ENCODE assay signal across 8 cellular contexts in genomic region chr7:111752022-111752582, GRCh38.
DNase-seq lines count a peak whose midpoint lies in the region; ATAC-seq and TF ChIP-seq lines count a peak whose summit lies in the region.

No MANE protein-coding gene starts in this region.

- peak; percentile 69 for DNase-seq in GM12865 (ENCODE audit: low read depth)
- peak; percentile 67 for DNase-seq in GM23248
- DNase-seq in LoVo (ENCODE audit: low spot score): peak; percentile 51
- peak; percentile 59 for DNase-seq in SK-N-DZ (ENCODE audit: low spot score)
- DNase-seq in activated naive CD8-positive, alpha-beta T cell treated with anti-CD3 and anti-CD28 coated beads, Interleukin-2, amount 10 ng/mL, durations not matched to agents 7 days and 5 days: peak; percentile 57
- peak; percentile 52 to 72 (median 64) for DNase-seq in right cardiac atrium
- DNase-seq in stimulated activated CD4-positive, alpha-beta T cell treated with anti-CD3 and anti-CD28 coated beads, Interleukin-15, amount 100 ng/mL, for 48 hours (ENCODE audit: low read depth in 2 of 2): peak; percentile 33 to 56
- DNase-seq in GF-D8 (lab: John Stamatoyannopoulos, UW): no peak

- peak; percentile 72 for ATAC-seq in activated naive CD8-positive, alpha-beta T cell treated with anti-CD3 and anti-CD28 coated beads, Interleukin-2, amount 10 ng/mL, durations not matched to agents 7 days and 5 days (ENCODE audit: low read depth)
- peak in 1 of 2 donors; percentile 57 for ATAC-seq in right cardiac atrium

- H3K4me1 Mint-ChIP-seq in activated naive CD8-positive, alpha-beta T cell treated with anti-CD3 and anti-CD28 coated beads, Interleukin-2, amount 10 ng/mL, durations not matched to agents 7 days and 5 days: peaks cover 1% of the 10 kb centered on the region

- H4K20me1 ChIP-seq in GM23248 (ENCODE audit: insufficient read depth): no peaks in the 10 kb centered on the region

- H3K4me1 ChIP-seq in GM23248 (ENCODE audit: insufficient read depth): 0 out of 2 replicates have a peak, but pooled peaks cover 6% of the 10 kb centered on the region
- no peaks in the 10 kb centered on the region for H3K4me1 ChIP-seq in right cardiac atrium (ENCODE audit: control insufficient read depth, insufficient read depth, low read length)

- peaks cover 7% of the 10 kb centered on the region for H3K27me3 Mint-ChIP-seq in activated naive CD8-positive, alpha-beta T cell treated with anti-CD3 and anti-CD28 coated beads, Interleukin-2, amount 10 ng/mL, durations not matched to agents 7 days and 5 days

- no peaks in the 10 kb centered on the region for H3K79me2 ChIP-seq in GM23248 (ENCODE audit: insufficient read depth)

- H3F3A ChIP-seq in GM23248 (ENCODE audit: insufficient read depth): no peaks in the 10 kb centered on the region; the same call in 1 of the 2 replicates

- no peaks in the 10 kb centered on the region for H3K9me2 ChIP-seq in GM23248 (ENCODE audit: insufficient read depth)

- H2AFZ ChIP-seq in GM23248: no peak overlapping the region

- H3K36me3 ChIP-seq in GM23248 (ENCODE audit: low read depth): no peaks in the 10 kb centered on the region

- H3K9me3 Mint-ChIP-seq in activated naive CD8-positive, alpha-beta T cell treated with anti-CD3 and anti-CD28 coated beads, Interleukin-2, amount 10 ng/mL, durations not matched to agents 7 days and 5 days: no peaks in the 10 kb centered on the region

- H3K4me2 ChIP-seq in GM23248 (ENCODE audit: unreplicated experiment): no peak overlapping the region

- H3K27ac ChIP-seq in GM23248 (no peak overlapping the region), right cardiac atrium (ENCODE audit: low read length) (no peak overlapping the region)

- no peaks in the 10 kb centered on the region for H3K9me3 ChIP-seq in GM23248 (ENCODE audit: low read depth)
- H3K9me3 ChIP-seq in right cardiac atrium (ENCODE audit: control insufficient read depth, low read length): no peaks in the 10 kb centered on the region

- H3K4me3 ChIP-seq in GM12865 (ENCODE audit: low read depth, low read length): no peak overlapping the region
- no peak overlapping the region for H3K4me3 ChIP-seq in GM23248
- H3K4me3 ChIP-seq in right cardiac atrium (ENCODE audit: low read length): no peak overlapping the region

- H3K27me3 ChIP-seq in GM23248 (replicated peaks; ENCODE audit: insufficient read depth): no peaks in the 10 kb centered on the region
- no peaks in the 10 kb centered on the region for H3K27me3 ChIP-seq in right cardiac atrium (ENCODE audit: control insufficient read depth, insufficient read depth)

- peak; percentile 79 for TF ChIP-seq CTCF in GM12865 (IDR thresholded peaks at IDR 0.05; ENCODE audit: insufficient read depth, low read depth, low read length, missing control alignments)

- WGBS in GM23248 (ENCODE audit: low coverage in 1 of 2, low lambda C conversion rate in 2 of 2, missing lambda C conversion rate in 2 of 2), 2 experiments: 19 to 36% methylated on average over 4 of the region's 4 CpGs
- 28% methylated on average over 4 of the region's 4 CpGs for WGBS in right cardiac atrium

- in situ Hi-C loops in GM23248 (cut with MboI): loop anchor here (25.0 kb wide), 1 partner anchor 660 kb away; no protein-coding TSS in a partner anchor

- H3K4me3 Mint-ChIP-seq in activated naive CD8-positive, alpha-beta T cell treated with anti-CD3 and anti-CD28 coated beads, Interleukin-2, amount 10 ng/mL, durations not matched to agents 7 days and 5 days: no peak overlapping the region

- no peak overlapping the region for H3K9ac ChIP-seq in GM23248

- intact Hi-C loops in right cardiac atrium (cut with DNase I): loop anchor here in 3 of 4 donors (5.0 to 10.0 kb wide), 3 partner anchors 103 to 660 kb away; no protein-coding TSS in a partner anchor

- no peak overlapping the region for H3K27ac Mint-ChIP-seq in activated naive CD8-positive, alpha-beta T cell treated with anti-CD3 and anti-CD28 coated beads, Interleukin-2, amount 10 ng/mL, durations not matched to agents 7 days and 5 days

- H3K36me3 Mint-ChIP-seq in activated naive CD8-positive, alpha-beta T cell treated with anti-CD3 and anti-CD28 coated beads, Interleukin-2, amount 10 ng/mL, durations not matched to agents 7 days and 5 days: no peaks in the 10 kb centered on the region

- POLR2A ChIA-PET in activated naive CD8-positive, alpha-beta T cell treated with anti-CD3 and anti-CD28 coated beads, Interleukin-2, amount 10 ng/mL, durations not matched to agents 7 days and 5 days (lab: Charles Lee): no interaction called here
